In genomic region chr19:45187421-45188100, GRCh38 we compare ENCODE assay signal across 6 cellular contexts.
A peak's percentile ranks its signal among the peaks of the same experiment; 100 is the strongest.
DNase-seq lines count a peak whose midpoint lies in the region; ATAC-seq and TF ChIP-seq lines count a peak whose summit lies in the region.

No MANE protein-coding gene starts in this region.

- ATAC-seq in GM18867 (IDR thresholded peaks at IDR 0.05; ENCODE audit: unreplicated experiment), result no peak

- TF ChIP-seq CTCF in GM13976 (IDR thresholded peaks at IDR 0.05; ENCODE audit: borderline replicate concordance, control extremely low read depth, extremely low read depth, insufficient read depth, missing control alignments) (peak; percentile 40), foreskin fibroblast (IDR thresholded peaks at IDR 0.05; ENCODE audit: low read depth, low read length) (peak; percentile 31)

- DNase-seq in GM13976 (ENCODE audit: low spot score), result peak; percentile 81
- DNase-seq in NCI-H69 (lab: John Stamatoyannopoulos, UW), result peak; percentile 76
- DNase-seq in foreskin fibroblast, result no peak
- DNase-seq in 8988T, result no peak
- DNase-seq in NK-92 (lab: John Stamatoyannopoulos, UW; ENCODE audit: unreplicated experiment), result no peak

- in situ Hi-C loops in GM13976 (cut with MboI; ENCODE audit: low sequenced_read_pairs, unreplicated experiment), result no loop called here

- no peak overlapping the region for H3K4me3 ChIP-seq in foreskin fibroblast (ENCODE audit: low read depth in 1 of 2, low read length in 2 of 2)

Comparison
In these comparisons a context has a peak if more than half of its experiments do, and no peak if none do; other contexts are left out.
1. DNase-seq: peak in GM13976 (single experiment) and NCI-H69 (single experiment); none in foreskin fibroblast (0 of 2), 8988T (single experiment) and NK-92 (single experiment).